In genomic region chr7:123748734-123749536, GRCh38 we compare ENCODE assay signal across 8 cellular contexts. TPM values are rescaled to one million over a fixed set of nuclear protein-coding genes. Genes with fewer than 3 reads are reported as not detected.
A peak's percentile ranks its signal among the peaks of the same experiment; 100 is the strongest.
DNase-seq lines count a peak whose midpoint lies in the region; ATAC-seq and TF ChIP-seq lines count a peak whose summit lies in the region.

TSS of gene WASL (minus strand) at chr7:123749003. CDS start at chr7:123748734, 269 bp downstream.

- ATAC-seq in GM18870 (IDR thresholded peaks at IDR 0.05; ENCODE audit: unreplicated experiment) (peak; percentile 59), HG03108 (IDR thresholded peaks at IDR 0.05; ENCODE audit: unreplicated experiment) (peak; percentile 78), activated B cell treated with CpG ODN at 0.5 μM for 24 hours (ENCODE audit: low read depth) (peak; percentile 85)

- POLR2A ChIA-PET in AG04449 (lab: Yijun Ruan, JAX) (interaction anchor here (0.6 to 2.0 kb wide), 10 partner anchors 12 to 191 kb away, joined by 3 to 16 read pairs (median 4); partner anchors contain the start of gene NDUFA5), activated B cell treated with CpG ODN at 0.5 μM for 24 hours (lab: Charles Lee) (interaction anchor here (0.7 to 1.8 kb wide), 7 partner anchors 21 to 1181 kb away, joined by 3 to 28 read pairs (median 3); partner anchors contain the start of genes IQUB, NDUFA5 and POT1)

- peak within 1 kb of the TSS; percentile 94 for H3K27ac ChIP-seq in caudate nucleus (ENCODE audit: low read depth, low read length)

- peaks cover 54% of the 10 kb centered on the region for H3K4me1 Mint-ChIP-seq in activated B cell treated with CpG ODN at 0.5 μM for 24 hours
- H3K4me1 Mint-ChIP-seq in immature natural killer cell = peaks cover 44 to 58% of the 10 kb centered on the region in 2 donors

- H3K27me3 Mint-ChIP-seq in activated B cell treated with CpG ODN at 0.5 μM for 24 hours = no peaks in the 10 kb centered on the region
- H3K27me3 Mint-ChIP-seq in immature natural killer cell (ENCODE audit: low read depth in 3 of 3) = peaks cover 2 to 15% (median 13%) of the 10 kb centered on the region in 3 donors

- CTCF ChIA-PET in AG04449 (lab: Yijun Ruan, JAX) (interaction anchor here (0.9 to 2.6 kb wide), 10 partner anchors 18 to 117 kb away, joined by 3 to 12 read pairs (median 4); no protein-coding TSS in a partner anchor), activated B cell treated with CpG ODN at 0.5 μM for 24 hours (lab: Charles Lee) (interaction anchor here (1.0 to 2.0 kb wide), 2 partner anchors 22 to 47 kb away, joined by 3 to 5 read pairs; no protein-coding TSS in a partner anchor)

- H3K9me3 Mint-ChIP-seq in activated B cell treated with CpG ODN at 0.5 μM for 24 hours = no peaks in the 10 kb centered on the region
- H3K9me3 Mint-ChIP-seq in immature natural killer cell = no peaks in the 10 kb centered on the region

- H3K4me3 ChIP-seq in AG04449 (ENCODE audit: low read depth, low read length) = peak within 1 kb of the TSS; percentile 90

- H3K27ac Mint-ChIP-seq in activated B cell treated with CpG ODN at 0.5 μM for 24 hours (peak within 1 kb of the TSS; percentile 93), immature natural killer cell (peak within 1 kb of the TSS; percentile 81 to 95 (median 94))

- DNase-seq in AG04449 (ENCODE audit: low read depth, low spot score) = no peak
- DNase-seq in NCI-H2171 treated with DMSO at 0.1 percent for 48 hours (lab: John Stamatoyannopoulos, UW) = peak; percentile 89
- DNase-seq in activated B cell treated with CpG ODN at 0.5 μM for 24 hours = peak; percentile 89
- DNase-seq in caudate nucleus (lab: John Stamatoyannopoulos, UW) = peak; percentile 40 to 92 (median 84)
- DNase-seq in immature natural killer cell = peak; percentile 91 to 92 (median 91)
- DNase-seq in smooth muscle cell of the brain vasculature (ENCODE audit: low read depth, low spot score) = peak; percentile 72

- intact Hi-C loops in activated B cell treated with CpG ODN at 0.5 μM for 24 hours (cut with micrococcal nuclease) = loop anchor here (1.0 to 2.0 kb wide), 4 partner anchors 48 to 1180 kb away; partner anchors contain the start of genes IQUB, NDUFA5 and POT1

- H3K36me3 Mint-ChIP-seq in activated B cell treated with CpG ODN at 0.5 μM for 24 hours (ENCODE audit: low read depth) (peaks cover 4% of the 10 kb centered on the region), immature natural killer cell (no peaks in the 10 kb centered on the region)

- peak within 1 kb of the TSS; percentile 93 for H3K4me3 Mint-ChIP-seq in activated B cell treated with CpG ODN at 0.5 μM for 24 hours
- H3K4me3 Mint-ChIP-seq in immature natural killer cell = peak within 1 kb of the TSS; percentile 90 to 97 (median 94)

- TF ChIP-seq CTCF in AG04449 (IDR thresholded peaks at IDR 0.05; ENCODE audit: insufficient read depth, low read length, missing control alignments) (no peak), activated B cell treated with CpG ODN at 0.5 μM for 24 hours (IDR thresholded peaks at IDR 0.05) (no peak)

RNA-seq across cellular contexts. Expression of gene WASL, which starts in this region (rescaled TPM):
- total RNA-seq in activated B cell treated with CpG ODN at 0.5 μM for 24 hours = 5.5 and 6.9 TPM in 2 replicates
- polyA plus RNA-seq in immature natural killer cell = 1 to 10 TPM; 1.1 to 2.4 (median 1.7) TPM
